In the genomic region with DNA sequence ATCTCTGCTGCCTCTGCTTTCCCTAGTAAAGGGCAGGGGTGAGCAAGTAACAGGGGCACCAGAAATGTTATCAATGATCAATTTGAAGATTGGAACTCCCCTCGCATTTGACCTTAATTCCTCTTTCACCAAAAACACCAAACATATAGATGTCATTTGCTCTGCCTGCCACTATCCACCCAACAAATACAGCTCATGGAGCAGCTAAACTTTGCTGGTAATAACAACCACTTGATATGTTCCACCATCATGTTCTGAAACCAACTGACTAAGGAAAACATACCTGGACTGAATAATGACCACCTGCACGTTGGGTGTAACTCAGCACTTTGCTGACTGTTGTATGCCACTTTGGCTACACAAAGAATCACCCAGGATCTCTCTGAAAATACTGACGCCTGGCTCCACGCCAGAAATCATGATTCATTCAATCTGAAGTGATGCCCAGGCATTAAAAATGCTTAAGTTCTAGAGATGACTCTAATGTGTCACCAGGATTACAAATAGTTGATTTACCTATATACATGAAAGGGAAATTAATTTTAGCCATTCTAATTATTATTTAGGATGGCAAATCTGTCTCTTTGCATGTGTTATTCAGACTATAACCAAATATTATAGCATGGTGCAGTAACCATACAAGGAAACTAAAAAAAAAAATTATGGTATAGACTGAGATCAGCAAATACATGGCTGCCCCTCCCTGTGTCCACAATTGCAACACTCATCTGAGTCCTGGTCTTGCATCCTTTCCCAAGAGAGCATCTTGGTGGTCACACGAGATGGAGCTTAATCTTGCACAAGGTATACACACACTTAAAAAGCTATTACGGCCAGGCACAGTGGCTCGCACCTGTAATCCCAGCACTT, we compare ENCODE assay signal across 10 cellular contexts. TPM values are rescaled to one million over a fixed set of nuclear protein-coding genes. Genes with fewer than 3 reads are reported as not detected.
A peak's percentile ranks its signal among the peaks of the same experiment; 100 is the strongest.
DNase-seq lines count a peak whose midpoint lies in the region; ATAC-seq, FAIRE-seq and TF ChIP-seq lines count a peak whose summit lies in the region.
"Had no signal": no experiment of that assay in that cellular context is flagged by ENCODE, and none has a peak within 500 bp of the region (broad histone marks: within the 10 kb centered on the region; RNA-seq: fewer than 3 reads in every experiment).

No MANE protein-coding gene starts in this region.

- H3K4me2 ChIP-seq in MM.1S (ENCODE audit: low read depth, low read length): no peak overlapping the region

- no peak for TF ChIP-seq CTCF in fibroblast of the aortic adventitia (IDR thresholded peaks at IDR 0.05; ENCODE audit: insufficient read depth, low read length)
- TF ChIP-seq CTCF in MM.1S (IDR thresholded peaks at IDR 0.05; ENCODE audit: low read length): no peak
- no peak for TF ChIP-seq CTCF in CD14-positive monocyte (IDR thresholded peaks at IDR 0.05)

- no peaks in the 10 kb centered on the region for H4K20me1 ChIP-seq in MM.1S (ENCODE audit: insufficient read depth, low read length)

- H3K4me3 ChIP-seq in fibroblast of the aortic adventitia (ENCODE audit: low read depth, low read length) (no peak overlapping the region), MM.1S (ENCODE audit: low read length) (no peak overlapping the region)

- peaks cover 0 to 3% (median 1%) of the 10 kb centered on the region in 7 donors for H3K9me3 Mint-ChIP-seq in CD14-positive monocyte

- no peak overlapping the region for H3K27ac Mint-ChIP-seq in CD14-positive monocyte

- no peaks in the 10 kb centered on the region for H3K4me1 ChIP-seq in MM.1S (ENCODE audit: low read length)

- H2AFZ ChIP-seq in MM.1S (ENCODE audit: low read length): no peak overlapping the region

- intact Hi-C loops in CD14-positive monocyte (cut with micrococcal nuclease): no loop called here

- H3K79me2 ChIP-seq in MM.1S (ENCODE audit: low read length): no peaks in the 10 kb centered on the region

- H3K36me3 ChIP-seq in MM.1S (replicated peaks; ENCODE audit: insufficient read depth, low read length): no peaks in the 10 kb centered on the region

- FAIRE-seq in RCC 7860 (lab: Jason Lieb, UNC): no peak

- no peaks in the 10 kb centered on the region for H3K9me3 ChIP-seq in MM.1S (replicated peaks; ENCODE audit: insufficient read depth, low read length)

- H3K27me3 Mint-ChIP-seq in CD14-positive monocyte (ENCODE audit: low read depth in 3 of 3): peaks cover 0 to 3% (median 0%) of the 10 kb centered on the region in 3 donors

- H3K9ac ChIP-seq in MM.1S (ENCODE audit: low read length): no peak overlapping the region

- no peaks in the 10 kb centered on the region for H3K4me1 Mint-ChIP-seq in CD14-positive monocyte

- H3K27me3 ChIP-seq in MM.1S (replicated peaks; ENCODE audit: insufficient read depth, low read length): no peaks in the 10 kb centered on the region

- DNase-seq in ACHN: peak; percentile 18
- peak; percentile 59 for DNase-seq in ELR (ENCODE audit: low read depth)
- peak; percentile 10 for DNase-seq in RCC 7860 (ENCODE audit: low spot score)
- DNase-seq in fibroblast of the aortic adventitia (ENCODE audit: low read depth): peak; percentile 28
- no peak for DNase-seq in dedifferentiated amniotic fluid mesenchymal stem cell (ENCODE audit: extremely low spot score)
- no peak for DNase-seq in MM.1S
- no peak for DNase-seq in CD14-positive monocyte (ENCODE audit: low spot score)
- DNase-seq: DND-41, posterior cingulate gyrus had no signal

- no peaks in the 10 kb centered on the region for H3F3A ChIP-seq in MM.1S (ENCODE audit: insufficient read depth, low read length)

- in situ Hi-C loops in ACHN (cut with HindIII; ENCODE audit: low pct_ligation_motif_present, low pct_unique_long_range_greater_than_20kb, low sequenced_read_pairs): no loop called here

- H3K4me3 Mint-ChIP-seq in CD14-positive monocyte: no peak overlapping the region

- no peaks in the 10 kb centered on the region for H3K36me3 Mint-ChIP-seq in CD14-positive monocyte

- no peak overlapping the region for H3K27ac ChIP-seq in MM.1S (ENCODE audit: low read length)

- H3K9me2 ChIP-seq in MM.1S (replicated peaks; ENCODE audit: insufficient read depth, low read length): no peaks in the 10 kb centered on the region

- no peak for ATAC-seq in HG03280 (IDR thresholded peaks at IDR 0.05; ENCODE audit: unreplicated experiment)

RNA-seq across cellular contexts. Expression of a gene that starts 43.1 kb away (rescaled TPM):
- 8.2 and 22.1 TPM in 2 replicates for total RNA-seq in fibroblast of the aortic adventitia (ENCODE audit: low replicate concordance)
- 1 to 10 TPM in 1 of 2 donors, under 1 TPM in 1; 0.87 to 3.1 TPM for polyA plus RNA-seq in CD14-positive monocyte

Comparison
In these comparisons a context has a peak if more than half of its experiments do, and no peak if none do; other contexts are left out.
1. DNase-seq: peak in ACHN (single experiment), ELR (single experiment), RCC 7860 (single experiment) and fibroblast of the aortic adventitia (single experiment); none in dedifferentiated amniotic fluid mesenchymal stem cell (single experiment), MM.1S (single experiment) and CD14-positive monocyte (single experiment).